26 cellular contexts compared by ENCODE assay signal in the genomic region with DNA sequence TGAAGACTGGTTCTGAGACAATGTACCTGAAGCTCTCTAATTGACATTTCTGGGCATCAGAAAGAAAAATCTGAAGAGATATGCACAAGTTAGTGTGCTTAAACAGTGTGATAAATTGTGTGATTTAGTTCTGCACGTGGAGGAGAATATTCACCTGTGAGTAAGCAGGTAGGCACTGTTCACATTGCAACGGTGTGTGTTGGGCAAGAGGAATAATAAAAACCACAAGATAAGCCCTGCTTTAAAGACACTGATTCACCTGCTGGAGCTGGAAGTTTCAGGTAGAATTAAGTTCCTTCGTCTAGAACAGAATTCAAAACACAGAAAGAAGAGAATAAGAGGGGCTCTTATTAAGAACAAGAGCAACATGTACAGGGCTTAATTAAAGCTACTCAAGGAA.
"Had no signal": no experiment of that assay in that cellular context is flagged by ENCODE, and none has a peak within 500 bp of the region (broad histone marks: within the 10 kb centered on the region; RNA-seq: fewer than 3 reads in every experiment).

No MANE protein-coding gene starts in this region.

- H3K27ac ChIP-seq: colonic mucosa, gastrocnemius medialis, left lung, ovary, psoas muscle, sigmoid colon, thoracic aorta, tibial nerve, upper lobe of left lung had no signal

- H3K9me3 ChIP-seq: colonic mucosa, gastrocnemius medialis, ovary, psoas muscle, thoracic aorta, tibial nerve, upper lobe of left lung had no signal

- ATAC-seq: gastrocnemius medialis; left cardiac atrium; left lung; naive thymus-derived CD4-positive, alpha-beta T cell; psoas muscle; right cardiac atrium; stimulated activated memory B cell treated with anti-CD40 and anti-IgM and Interleukin-4, amounts not matched to agents 10 μg/mL and 1 μg/mL and 100 μg/mL, for 72 hours; stimulated activated naive CD8-positive, alpha-beta T cell treated with anti-CD3 and anti-CD28 coated beads, Interleukin-15, Interleukin-2, amounts not matched to agents 100 U/mL and 50 U/mL, for 24 hours had no signal

- H3K4me3 ChIP-seq: colonic mucosa, gastrocnemius medialis, left lung, ovary, psoas muscle, sigmoid colon, thoracic aorta, tibial nerve, upper lobe of left lung had no signal

- H3K36me3 ChIP-seq: colonic mucosa, gastrocnemius medialis, left lung, ovary, sigmoid colon, thoracic aorta, tibial nerve, upper lobe of left lung had no signal

- H3K27me3 ChIP-seq: colonic mucosa, gastrocnemius medialis, left lung, ovary, sigmoid colon, tibial nerve, upper lobe of left lung had no signal

- DNase-seq: colonic mucosa; effector CD8-positive, alpha-beta T cell; endodermal cell; erythroblast; gastrocnemius medialis; head of caudate nucleus; hippocampal formation; left cardiac atrium; left lung; mesendoderm; midbrain; naive thymus-derived CD4-positive, alpha-beta T cell; occipital lobe; ovary; posterior cingulate gyrus; psoas muscle; right cardiac atrium; sigmoid colon; stimulated activated CD4-positive, alpha-beta T cell treated with anti-CD3 and anti-CD28 coated beads, Interleukin-2, amount 100 ng/mL, for 24 hours; stimulated activated CD4-positive, alpha-beta T cell treated with anti-CD3 and anti-CD28 coated beads, Interleukin-4, amount 100 ng/mL, for 24 hours; stimulated activated naive CD8-positive, alpha-beta T cell treated with anti-CD3 and anti-CD28 coated beads, Interleukin-15, Interleukin-2, amounts not matched to agents 100 U/mL and 50 U/mL, for 24 hours; substantia nigra; upper lobe of left lung had no signal

- H3K4me1 ChIP-seq: colonic mucosa, gastrocnemius medialis, left lung, psoas muscle, sigmoid colon, tibial nerve, upper lobe of left lung had no signal
